ENCODE assay signal across 1 cellular context in genomic region chr1:64744492-64745180, GRCh38.
TF ChIP-seq lines count a peak whose summit lies in the region.

A gene with protein sequence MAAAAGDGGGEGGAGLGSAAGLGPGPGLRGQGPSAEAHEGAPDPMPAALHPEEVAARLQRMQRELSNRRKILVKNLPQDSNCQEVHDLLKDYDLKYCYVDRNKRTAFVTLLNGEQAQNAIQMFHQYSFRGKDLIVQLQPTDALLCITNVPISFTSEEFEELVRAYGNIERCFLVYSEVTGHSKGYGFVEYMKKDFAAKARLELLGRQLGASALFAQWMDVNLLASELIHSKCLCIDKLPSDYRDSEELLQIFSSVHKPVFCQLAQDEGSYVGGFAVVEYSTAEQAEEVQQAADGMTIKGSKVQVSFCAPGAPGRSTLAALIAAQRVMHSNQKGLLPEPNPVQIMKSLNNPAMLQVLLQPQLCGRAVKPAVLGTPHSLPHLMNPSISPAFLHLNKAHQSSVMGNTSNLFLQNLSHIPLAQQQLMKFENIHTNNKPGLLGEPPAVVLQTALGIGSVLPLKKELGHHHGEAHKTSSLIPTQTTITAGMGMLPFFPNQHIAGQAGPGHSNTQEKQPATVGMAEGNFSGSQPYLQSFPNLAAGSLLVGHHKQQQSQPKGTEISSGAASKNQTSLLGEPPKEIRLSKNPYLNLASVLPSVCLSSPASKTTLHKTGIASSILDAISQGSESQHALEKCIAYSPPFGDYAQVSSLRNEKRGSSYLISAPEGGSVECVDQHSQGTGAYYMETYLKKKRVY (plus strand): TSS chr1:64745075. CDS start chr1:64745173, 98 bp downstream.

TF ChIP-seq in HEK293, 187 proteins besides CTCF, POLR2A, EP300 and RAD21 (continued from another document and continues in another):
- TF ChIP-seq, protein P1, sequence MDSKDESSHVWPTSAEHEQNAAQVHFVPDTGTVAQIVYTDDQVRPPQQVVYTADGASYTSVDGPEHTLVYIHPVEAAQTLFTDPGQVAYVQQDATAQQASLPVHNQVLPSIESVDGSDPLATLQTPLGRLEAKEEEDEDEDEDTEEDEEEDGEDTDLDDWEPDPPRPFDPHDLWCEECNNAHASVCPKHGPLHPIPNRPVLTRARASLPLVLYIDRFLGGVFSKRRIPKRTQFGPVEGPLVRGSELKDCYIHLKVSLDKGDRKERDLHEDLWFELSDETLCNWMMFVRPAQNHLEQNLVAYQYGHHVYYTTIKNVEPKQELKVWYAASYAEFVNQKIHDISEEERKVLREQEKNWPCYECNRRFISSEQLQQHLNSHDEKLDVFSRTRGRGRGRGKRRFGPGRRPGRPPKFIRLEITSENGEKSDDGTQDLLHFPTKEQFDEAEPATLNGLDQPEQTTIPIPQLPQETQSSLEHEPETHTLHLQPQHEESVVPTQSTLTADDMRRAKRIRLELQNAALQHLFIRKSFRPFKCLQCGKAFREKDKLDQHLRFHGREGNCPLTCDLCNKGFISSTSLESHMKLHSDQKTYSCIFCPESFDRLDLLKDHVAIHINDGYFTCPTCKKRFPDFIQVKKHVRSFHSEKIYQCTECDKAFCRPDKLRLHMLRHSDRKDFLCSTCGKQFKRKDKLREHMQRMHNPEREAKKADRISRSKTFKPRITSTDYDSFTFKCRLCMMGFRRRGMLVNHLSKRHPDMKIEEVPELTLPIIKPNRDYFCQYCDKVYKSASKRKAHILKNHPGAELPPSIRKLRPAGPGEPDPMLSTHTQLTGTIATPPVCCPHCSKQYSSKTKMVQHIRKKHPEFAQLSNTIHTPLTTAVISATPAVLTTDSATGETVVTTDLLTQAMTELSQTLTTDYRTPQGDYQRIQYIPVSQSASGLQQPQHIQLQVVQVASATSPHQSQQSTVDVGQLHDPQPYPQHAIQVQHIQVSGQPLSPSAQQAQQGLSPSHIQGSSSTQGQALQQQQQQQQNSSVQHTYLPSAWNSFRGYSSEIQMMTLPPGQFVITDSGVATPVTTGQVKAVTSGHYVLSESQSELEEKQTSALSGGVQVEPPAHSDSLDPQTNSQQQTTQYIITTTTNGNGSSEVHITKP (tag by site-specific recombination; IDR thresholded peaks at IDR 0.05) = peak; percentile 98
- TF ChIP-seq ZNF792 (tag by site-specific recombination; IDR thresholded peaks at IDR 0.05) (no peak), ZNF600 (tag by site-specific recombination; IDR thresholded peaks at IDR 0.05) (peak; percentile 65), ZNF791 (tag by site-specific recombination; IDR thresholded peaks at IDR 0.05) (no peak), ZSCAN16 (tag by site-specific recombination; IDR thresholded peaks at IDR 0.05) (no peak), YY1 (tag by site-specific recombination; IDR thresholded peaks at IDR 0.05) (peak; percentile 16), PATZ1 (tag by site-specific recombination; IDR thresholded peaks at IDR 0.05) (peak; percentile 93), ZNF560 (tag by site-specific recombination; IDR thresholded peaks at IDR 0.05; ENCODE audit: borderline replicate concordance) (no peak), FEZF1 (tag by site-specific recombination; IDR thresholded peaks at IDR 0.05) (no peak), YY2 (tag by site-specific recombination; IDR thresholded peaks at IDR 0.05) (no peak), ZNF639 (tag by site-specific recombination; IDR thresholded peaks at IDR 0.05) (no peak), ZNF132 (tag by site-specific recombination; IDR thresholded peaks at IDR 0.05; ENCODE audit: borderline replicate concordance) (no peak), ZNF280D (tag by site-specific recombination; IDR thresholded peaks at IDR 0.05) (no peak), ZNF629 (tag by site-specific recombination; IDR thresholded peaks at IDR 0.05) (peak; percentile 47; the same call in 1 of the 2 replicates), KLF7 (tag by site-specific recombination; IDR thresholded peaks at IDR 0.05; ENCODE audit: borderline replicate concordance) (no peak), INSM2 (tag by site-specific recombination; IDR thresholded peaks at IDR 0.05) (no peak), ZBTB17 (tag by site-specific recombination; IDR thresholded peaks at IDR 0.05) (peak; percentile 78), ZNF133 (tag by site-specific recombination; IDR thresholded peaks at IDR 0.05) (no peak), ZNF354C (tag by site-specific recombination; IDR thresholded peaks at IDR 0.05; ENCODE audit: borderline replicate concordance, low read depth) (no peak), ZNF645 (tag by site-specific recombination; IDR thresholded peaks at IDR 0.05) (no peak), ZNF513 (tag by site-specific recombination; IDR thresholded peaks at IDR 0.05) (no peak), ZNF10 (tag by site-specific recombination; IDR thresholded peaks at IDR 0.05) (no peak; the same call in 1 of the 2 replicates)
- TF ChIP-seq, protein P2, sequence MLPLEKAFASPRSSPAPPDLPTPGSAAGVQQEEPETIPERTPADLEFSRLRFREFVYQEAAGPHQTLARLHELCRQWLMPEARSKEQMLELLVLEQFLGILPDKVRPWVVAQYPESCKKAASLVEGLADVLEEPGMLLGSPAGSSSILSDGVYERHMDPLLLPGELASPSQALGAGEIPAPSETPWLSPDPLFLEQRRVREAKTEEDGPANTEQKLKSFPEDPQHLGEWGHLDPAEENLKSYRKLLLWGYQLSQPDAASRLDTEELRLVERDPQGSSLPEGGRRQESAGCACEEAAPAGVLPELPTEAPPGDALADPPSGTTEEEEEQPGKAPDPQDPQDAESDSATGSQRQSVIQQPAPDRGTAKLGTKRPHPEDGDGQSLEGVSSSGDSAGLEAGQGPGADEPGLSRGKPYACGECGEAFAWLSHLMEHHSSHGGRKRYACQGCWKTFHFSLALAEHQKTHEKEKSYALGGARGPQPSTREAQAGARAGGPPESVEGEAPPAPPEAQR (tag by site-specific recombination; IDR thresholded peaks at IDR 0.05) = no peak
- TF ChIP-seq, protein P3, sequence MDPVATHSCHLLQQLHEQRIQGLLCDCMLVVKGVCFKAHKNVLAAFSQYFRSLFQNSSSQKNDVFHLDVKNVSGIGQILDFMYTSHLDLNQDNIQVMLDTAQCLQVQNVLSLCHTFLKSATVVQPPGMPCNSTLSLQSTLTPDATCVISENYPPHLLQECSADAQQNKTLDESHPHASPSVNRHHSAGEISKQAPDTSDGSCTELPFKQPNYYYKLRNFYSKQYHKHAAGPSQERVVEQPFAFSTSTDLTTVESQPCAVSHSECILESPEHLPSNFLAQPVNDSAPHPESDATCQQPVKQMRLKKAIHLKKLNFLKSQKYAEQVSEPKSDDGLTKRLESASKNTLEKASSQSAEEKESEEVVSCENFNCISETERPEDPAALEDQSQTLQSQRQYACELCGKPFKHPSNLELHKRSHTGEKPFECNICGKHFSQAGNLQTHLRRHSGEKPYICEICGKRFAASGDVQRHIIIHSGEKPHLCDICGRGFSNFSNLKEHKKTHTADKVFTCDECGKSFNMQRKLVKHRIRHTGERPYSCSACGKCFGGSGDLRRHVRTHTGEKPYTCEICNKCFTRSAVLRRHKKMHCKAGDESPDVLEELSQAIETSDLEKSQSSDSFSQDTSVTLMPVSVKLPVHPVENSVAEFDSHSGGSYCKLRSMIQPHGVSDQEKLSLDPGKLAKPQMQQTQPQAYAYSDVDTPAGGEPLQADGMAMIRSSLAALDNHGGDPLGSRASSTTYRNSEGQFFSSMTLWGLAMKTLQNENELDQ (tag by site-specific recombination; IDR thresholded peaks at IDR 0.05; ENCODE audit: low read depth) = no peak
- TF ChIP-seq, protein P4, sequence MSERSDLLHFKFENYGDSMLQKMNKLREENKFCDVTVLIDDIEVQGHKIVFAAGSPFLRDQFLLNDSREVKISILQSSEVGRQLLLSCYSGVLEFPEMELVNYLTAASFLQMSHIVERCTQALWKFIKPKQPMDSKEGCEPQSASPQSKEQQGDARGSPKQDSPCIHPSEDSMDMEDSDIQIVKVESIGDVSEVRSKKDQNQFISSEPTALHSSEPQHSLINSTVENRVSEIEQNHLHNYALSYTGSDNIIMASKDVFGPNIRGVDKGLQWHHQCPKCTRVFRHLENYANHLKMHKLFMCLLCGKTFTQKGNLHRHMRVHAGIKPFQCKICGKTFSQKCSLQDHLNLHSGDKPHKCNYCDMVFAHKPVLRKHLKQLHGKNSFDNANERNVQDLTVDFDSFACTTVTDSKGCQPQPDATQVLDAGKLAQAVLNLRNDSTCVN (tag by site-specific recombination; optimal IDR thresholded peaks at IDR 0.05) = peak; percentile 82
